1 cellular context compared by ENCODE assay signal in genomic region chr17:50939542-50939794, GRCh38.
TF ChIP-seq lines count a peak whose summit lies in the region.

No MANE protein-coding gene starts in this region.

TF ChIP-seq in A549, 52 proteins besides CTCF, POLR2A, EP300 and RAD21 (continued from another document):
- no peak for TF ChIP-seq ATOH8 (CRISPR knock-in tag; IDR thresholded peaks at IDR 0.05; ENCODE audit: low read depth)
TF ChIP-seq in A549: peak in this region for 0.
